28 cellular contexts compared by ENCODE assay signal in the genomic region with DNA sequence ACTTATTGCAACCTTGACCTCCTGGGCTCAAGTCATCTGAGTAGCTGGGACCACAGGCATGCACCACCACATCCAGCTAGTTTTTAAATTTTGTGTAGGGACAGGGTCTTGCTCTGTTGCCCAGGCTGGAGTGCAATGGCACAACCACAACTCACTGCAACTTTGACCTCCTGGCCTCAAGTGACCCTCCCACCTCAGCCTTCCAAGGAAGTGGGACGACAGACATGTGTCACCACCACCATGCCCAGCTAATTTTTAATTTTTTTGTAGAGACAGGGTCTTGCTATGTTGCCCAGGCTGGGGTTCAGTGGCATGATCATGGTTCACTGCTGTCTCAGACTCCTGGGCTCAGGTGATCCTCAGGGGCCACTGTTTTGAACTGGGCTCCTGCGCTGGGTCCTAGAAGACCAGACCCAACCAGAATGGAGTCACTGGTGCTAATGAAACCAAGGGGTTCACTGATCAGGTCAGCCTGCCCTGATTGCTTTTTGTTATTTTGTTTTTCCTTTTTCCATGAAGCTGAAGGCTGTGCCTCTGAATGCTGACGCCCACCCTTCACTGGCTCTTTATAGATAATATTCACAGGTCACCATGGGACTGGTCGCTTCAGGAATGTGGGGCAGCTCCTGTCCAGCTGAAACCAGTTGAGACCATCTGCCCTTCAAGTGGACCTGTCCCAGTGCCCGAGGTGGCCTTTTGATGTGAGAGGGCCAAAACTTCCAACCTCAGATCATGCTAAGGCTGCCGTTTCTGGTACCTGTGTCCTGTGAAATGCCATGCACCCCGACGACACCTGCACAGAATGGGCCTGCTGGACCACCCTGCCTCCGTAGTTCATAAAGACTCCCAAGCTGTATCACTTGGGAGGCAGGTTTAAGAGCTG. TPM values are rescaled to one million over a fixed set of nuclear protein-coding genes. Genes with fewer than 3 reads are reported as not detected.
"Had no signal": no experiment of that assay in that cellular context is flagged by ENCODE, and none has a peak within 500 bp of the region (broad histone marks: within the 10 kb centered on the region; RNA-seq: fewer than 3 reads in every experiment).

No MANE protein-coding gene starts in this region.

- H3K36me3 Mint-ChIP-seq: memory B cell; naive thymus-derived CD8-positive, alpha-beta T cell; type B pancreatic cell had no signal

- H3K27ac ChIP-seq: heart right ventricle, neutrophil, psoas muscle, sigmoid colon, testis, tibial artery had no signal

- H3K4me3 ChIP-seq: esophagus squamous epithelium, heart right ventricle, lung, psoas muscle, sigmoid colon, testis, tibial artery had no signal

- H3K9me3 Mint-ChIP-seq: effector memory CD8-positive, alpha-beta T cell; memory B cell; naive thymus-derived CD8-positive, alpha-beta T cell; nephron progenitor cell; stimulated activated memory B cell treated with anti-CD40 and anti-IgM and Interleukin-4, amounts not matched to agents 10 μg/mL and 1 μg/mL and 100 μg/mL, for 72 hours; type B pancreatic cell had no signal

- H3K4me3 Mint-ChIP-seq: effector memory CD8-positive, alpha-beta T cell; memory B cell; naive thymus-derived CD8-positive, alpha-beta T cell; nephron progenitor cell; stimulated activated memory B cell treated with anti-CD40 and anti-IgM and Interleukin-4, amounts not matched to agents 10 μg/mL and 1 μg/mL and 100 μg/mL, for 72 hours had no signal

- FAIRE-seq: endometrium, keratinocyte, urothelium cell line had no signal

- H3K36me3 ChIP-seq: sigmoid colon had no signal

- DNase-seq: cortex of kidney; effector memory CD8-positive, alpha-beta T cell; erythroblast; esophagus squamous epithelium; foreskin melanocyte; glutamatergic neuron; heart right ventricle; hypothalamus; naive thymus-derived CD8-positive, alpha-beta T cell; nephron progenitor cell; psoas muscle; sigmoid colon; stimulated activated CD4-positive, alpha-beta T cell treated with anti-CD3 and anti-CD28 coated beads, Interleukin-4, amount 100 ng/mL, for 4 hours; stimulated activated naive CD8-positive, alpha-beta T cell treated with anti-CD3 and anti-CD28 coated beads, Interleukin-15, Interleukin-2, amounts not matched to agents 100 U/mL and 50 U/mL, for 24 hours; testis; tibial artery had no signal

- H3K9me3 ChIP-seq: esophagus squamous epithelium, heart right ventricle, neutrophil, psoas muscle, sigmoid colon, testis, tibial artery had no signal

- ATAC-seq: effector memory CD8-positive, alpha-beta T cell; heart right ventricle; left ventricle myocardium superior; naive thymus-derived CD8-positive, alpha-beta T cell; psoas muscle; right cardiac atrium; stimulated activated memory B cell treated with anti-CD40 and anti-IgM and Interleukin-4, amounts not matched to agents 10 μg/mL and 1 μg/mL and 100 μg/mL, for 72 hours; stimulated activated naive CD8-positive, alpha-beta T cell treated with anti-CD3 and anti-CD28 coated beads, Interleukin-15, Interleukin-2, amounts not matched to agents 100 U/mL and 50 U/mL, for 24 hours had no signal

- H3K27me3 ChIP-seq: testis had no signal

- H3K27ac Mint-ChIP-seq: memory B cell; nephron progenitor cell; stimulated activated memory B cell treated with anti-CD40 and anti-IgM and Interleukin-4, amounts not matched to agents 10 μg/mL and 1 μg/mL and 100 μg/mL, for 72 hours had no signal

RNA-seq across cellular contexts. Expression of a gene that starts 4.9 kb away (rescaled TPM):
- total RNA-seq: dermis microvascular lymphatic vessel endothelial cell, myocyte, psoas muscle had no signal
